9 cellular contexts compared by ENCODE assay signal in genomic region chr14:52314521-52315354, GRCh38. TPM values are rescaled to one million over a fixed set of nuclear protein-coding genes. Genes with fewer than 3 reads are reported as not detected.
DNase-seq lines count a peak whose midpoint lies in the region; ATAC-seq, FAIRE-seq and TF ChIP-seq lines count a peak whose summit lies in the region.
"Had no signal": no experiment of that assay in that cellular context is flagged by ENCODE, and none has a peak within 500 bp of the region (broad histone marks: within the 10 kb centered on the region; RNA-seq: fewer than 3 reads in every experiment).

No MANE protein-coding gene starts in this region.

- H3K27me3 ChIP-seq in BE2C (no peaks in the 10 kb centered on the region), GM23248 (replicated peaks; ENCODE audit: insufficient read depth) (no peaks in the 10 kb centered on the region), astrocyte (ENCODE audit: insufficient read depth, low read length) (peaks cover 14% of the 10 kb centered on the region), small intestine (ENCODE audit: control insufficient read depth in 2 of 2, insufficient read depth in 2 of 2, low read length in 2 of 2) (no peaks in the 10 kb centered on the region)

- H3K9me3 ChIP-seq in BE2C (no peaks in the 10 kb centered on the region), GM23248 (ENCODE audit: low read depth) (no peaks in the 10 kb centered on the region), SK-N-MC (ENCODE audit: low read depth, low read length) (no peaks in the 10 kb centered on the region), astrocyte (ENCODE audit: insufficient read depth, low read depth, low read length) (no peaks in the 10 kb centered on the region), iPS-18c (ENCODE audit: control insufficient read depth, insufficient read depth, low read length) (no peaks in the 10 kb centered on the region), small intestine (ENCODE audit: control insufficient read depth, low read depth) (no peaks in the 10 kb centered on the region)

- peaks cover 5% of the 10 kb centered on the region; the same call in 1 of the 2 replicates for H3K36me3 ChIP-seq in BE2C
- no peaks in the 10 kb centered on the region for H3K36me3 ChIP-seq in GM23248 (ENCODE audit: low read depth)
- no peaks in the 10 kb centered on the region for H3K36me3 ChIP-seq in SK-N-MC (ENCODE audit: insufficient read depth, low read length)
- H3K36me3 ChIP-seq in astrocyte (ENCODE audit: insufficient read depth, low read length): no peaks in the 10 kb centered on the region
- no peaks in the 10 kb centered on the region for H3K36me3 ChIP-seq in small intestine (ENCODE audit: control insufficient read depth in 2 of 2, insufficient read depth in 2 of 2, low read length in 2 of 2)

- H3K4me1 Mint-ChIP-seq in astrocyte (ENCODE audit: low read depth, unreplicated experiment): peaks cover 9% of the 10 kb centered on the region

- TF ChIP-seq CTCF in BE2C (IDR thresholded peaks at IDR 0.05; ENCODE audit: low read depth, low read length) (no peak), astrocyte (IDR thresholded peaks at IDR 0.05; ENCODE audit: insufficient read depth, low read depth, low read length) (no peak)

- H3K27ac ChIP-seq in GM23248 (no peak overlapping the region), SK-N-MC (no peak overlapping the region), astrocyte (ENCODE audit: low read depth, low read length) (peak overlapping the region; percentile 3), small intestine (ENCODE audit: low read depth in 1 of 2, low read length in 1 of 2) (peak overlapping the region; percentile 25 to 89)

- H3K4me3 Mint-ChIP-seq in astrocyte (ENCODE audit: unreplicated experiment): peak overlapping the region; percentile 80

- ATAC-seq in GM19328 (IDR thresholded peaks at IDR 0.05; ENCODE audit: unreplicated experiment): no peak

- H3F3A ChIP-seq in GM23248 (ENCODE audit: insufficient read depth): peaks cover 19% of the 10 kb centered on the region

- no peak overlapping the region for H3K27ac Mint-ChIP-seq in astrocyte (ENCODE audit: unreplicated experiment)

- H4K20me1 ChIP-seq in GM23248 (ENCODE audit: insufficient read depth) (no peaks in the 10 kb centered on the region), astrocyte (ENCODE audit: insufficient read depth, low read length) (no peaks in the 10 kb centered on the region)

- H3K9me3 Mint-ChIP-seq in astrocyte (ENCODE audit: unreplicated experiment): peaks cover 7% of the 10 kb centered on the region

- 0 to 1% methylated on average over 63 to 67 of the region's 67 CpGs for WGBS in GM23248 (ENCODE audit: low coverage in 1 of 2, low lambda C conversion rate in 2 of 2, missing lambda C conversion rate in 2 of 2), 2 experiments
- WGBS in small intestine, 3 donors: 1 to 3% (median 2%) methylated on average over 64 to 67 of the region's 67 CpGs

- H3K36me3 Mint-ChIP-seq in astrocyte (ENCODE audit: low read depth, unreplicated experiment): no peaks in the 10 kb centered on the region

- peaks cover 5% of the 10 kb centered on the region; the same call in 1 of the 2 replicates for H3K4me1 ChIP-seq in BE2C
- peaks cover 13% of the 10 kb centered on the region; the same call in 1 of the 2 replicates for H3K4me1 ChIP-seq in GM23248 (ENCODE audit: insufficient read depth)
- peaks cover 17% of the 10 kb centered on the region for H3K4me1 ChIP-seq in astrocyte (ENCODE audit: insufficient read depth, low read length)
- no peaks in the 10 kb centered on the region for H3K4me1 ChIP-seq in small intestine (ENCODE audit: control insufficient read depth in 2 of 2, insufficient read depth in 1 of 2, low read depth in 1 of 2, low read length in 1 of 2)

- H3K79me2 ChIP-seq in GM23248 (ENCODE audit: insufficient read depth) (peaks cover 15% of the 10 kb centered on the region; the same call in 1 of the 2 replicates), astrocyte (ENCODE audit: insufficient read depth, low read length) (no peaks in the 10 kb centered on the region)

- peaks cover 59% of the 10 kb centered on the region for H3K27me3 Mint-ChIP-seq in astrocyte (ENCODE audit: low read depth, unreplicated experiment)

- in situ Hi-C loops in GM23248 (cut with MboI): no loop called here

- H3K4me2 ChIP-seq in GM23248 (ENCODE audit: unreplicated experiment): peak overlapping the region; percentile 79
- peak overlapping the region; percentile 96 for H3K4me2 ChIP-seq in astrocyte (ENCODE audit: low read length)

- peak overlapping the region; percentile 85 for H2AFZ ChIP-seq in GM23248
- peak overlapping the region; percentile 97 for H2AFZ ChIP-seq in astrocyte (ENCODE audit: low read depth, low read length)

- FAIRE-seq in astrocyte (lab: Jason Lieb, UNC): no peak
- no peak for FAIRE-seq in small intestine (lab: Jason Lieb, UNC)

- H3K9me2 ChIP-seq in GM23248 (ENCODE audit: insufficient read depth): no peaks in the 10 kb centered on the region

- H3K4me3 ChIP-seq in BE2C (ENCODE audit: low read depth, low read length) (peak overlapping the region; percentile 92), GM23248 (peak overlapping the region; percentile 77), SK-N-MC (peak overlapping the region; percentile 74), astrocyte (ENCODE audit: insufficient read depth, low read depth, low read length) (peak overlapping the region; percentile 76), iPS-18c (ENCODE audit: insufficient read depth, low read depth, low read length) (peak overlapping the region; percentile 34), small intestine (ENCODE audit: low read depth in 1 of 2, low read length in 2 of 2) (peak overlapping the region; percentile 37 to 47)

- H3K9ac ChIP-seq in GM23248 (peak overlapping the region; percentile 75), SK-N-MC (ENCODE audit: insufficient read length) (no peak overlapping the region), astrocyte (ENCODE audit: low read length) (peak overlapping the region; percentile 75)

- DNase-seq in BE2C (peak; percentile 47), GM23248 (peak; percentile 67), SK-N-MC (ENCODE audit: low read depth, low spot score) (no peak), astrocyte (ENCODE audit: low read depth) (no peak), small intestine (no peak), HuH-7.5 (ENCODE audit: low spot score) (no peak)

RNA-seq across cellular contexts. Expression of gene PTGER2, which starts 0.6 kb away (rescaled TPM):
- 135 TPM for polyA plus RNA-seq in BE2C (2012; ENCODE audit: insufficient read depth, insufficient read length, low read depth)
- total RNA-seq in GM23248 (2014; rRNA removed; shearing (Covaris generic)): 6.2 and 7.2 TPM in 2 replicates
- 9.1 TPM in 2 replicates for polyA plus RNA-seq in GM23248 (2016; fragmentation: Nextera tagmentation; extraction: Ambion mirVana)
- total RNA-seq in astrocyte: 0.26 TPM in 1 of 2 replicates, not detected in the other
- polyA plus RNA-seq in small intestine: 1 to 10 TPM in 2 of 3 donors, under 1 TPM in 1; 0.45 to 5.1 (median 2.3) TPM

RNA-seq across cellular contexts. Expression of gene PTGDR, which starts 47.2 kb away (rescaled TPM):
- not detected for polyA plus RNA-seq in BE2C (2012; ENCODE audit: insufficient read depth, insufficient read length, low read depth)
- not detected in 2 replicates for total RNA-seq in GM23248 (2014; rRNA removed; shearing (Covaris generic))
- polyA plus RNA-seq in GM23248 (2016; fragmentation: Nextera tagmentation; extraction: Ambion mirVana) (0.09 and 0.18 TPM in 2 replicates), small intestine (under 1 TPM in 1 of 3 donors, not detected in 2; 0.25 TPM)
- total RNA-seq in astrocyte: not detected in 2 replicates
- total RNA-seq: renal cortical epithelial cell had no signal

Comparison
In these comparisons a context has a peak if more than half of its experiments do, and no peak if none do; other contexts are left out.
1. DNase-seq: peak in BE2C (single experiment) and GM23248 (single experiment); none in SK-N-MC (single experiment), astrocyte (single experiment), small intestine (single experiment) and HuH-7.5 (single experiment).
2. H3K4me3 ChIP-seq: peak in every context shown above with its lines; median percentile 92 in BE2C; 77 in GM23248; 76 in astrocyte; 74 in SK-N-MC; 42 in small intestine; 34 in iPS-18c.
3. H3K27ac ChIP-seq: peak in astrocyte (single experiment) and small intestine (2 of 2); none in GM23248 (single experiment) and SK-N-MC (single experiment).